Comparison of ENCODE assay signal across 13 cellular contexts in genomic region chr2:181992776-181993175, GRCh38. TPM values are rescaled to one million over a fixed set of nuclear protein-coding genes. Genes with fewer than 3 reads are reported as not detected.
DNase-seq lines count a peak whose midpoint lies in the region; ATAC-seq and TF ChIP-seq lines count a peak whose summit lies in the region.
"Had no signal": no experiment of that assay in that cellular context is flagged by ENCODE, and none has a peak within 500 bp of the region (broad histone marks: within the 10 kb centered on the region; RNA-seq: fewer than 3 reads in every experiment).

No MANE protein-coding gene starts in this region.

- no peaks in the 10 kb centered on the region for H3K36me3 Mint-ChIP-seq in GM23338 (ENCODE audit: low read depth)

- H3F3A ChIP-seq in GM23338 (replicated peaks; ENCODE audit: low read depth) = no peaks in the 10 kb centered on the region

- H4K20me1 ChIP-seq in GM23338 (replicated peaks; ENCODE audit: insufficient read depth) = no peaks in the 10 kb centered on the region

- ATAC-seq in GM18499 (IDR thresholded peaks at IDR 0.05; ENCODE audit: insufficient read depth, unreplicated experiment) = peak; percentile 89
- ATAC-seq in GM19467 (IDR thresholded peaks at IDR 0.05; ENCODE audit: unreplicated experiment) = peak; percentile 80
- ATAC-seq in HG02885 (IDR thresholded peaks at IDR 0.05; ENCODE audit: poor library complexity, unreplicated experiment) = peak; percentile 79
- peak; percentile 89 for ATAC-seq in HG03571 (IDR thresholded peaks at IDR 0.05; ENCODE audit: unreplicated experiment)
- ATAC-seq in GM23338 = no peak

- H3K4me3 Mint-ChIP-seq in GM23338 = no peak overlapping the region

- no peak overlapping the region for H3K27ac ChIP-seq in GM23338 (ENCODE audit: low read depth)
- H3K27ac ChIP-seq: cardiac muscle cell, Peyer's patch had no signal

- H3K9me3 Mint-ChIP-seq in GM23338 = no peaks in the 10 kb centered on the region

- H2AFZ ChIP-seq in GM23338 = no peak overlapping the region

- no peaks in the 10 kb centered on the region for H3K4me1 ChIP-seq in GM23338 (ENCODE audit: insufficient read depth)
- H3K4me1 ChIP-seq: BE2C, Peyer's patch had no signal

- H3K27ac Mint-ChIP-seq in GM23338 = no peak overlapping the region

- H3K36me3 ChIP-seq in GM23338 (ENCODE audit: insufficient read depth) = no peaks in the 10 kb centered on the region
- H3K36me3 ChIP-seq: BE2C, cardiac muscle cell, Peyer's patch had no signal

- H3K27me3 Mint-ChIP-seq in GM23338 (ENCODE audit: insufficient read depth, low read depth, poor library complexity) = no peaks in the 10 kb centered on the region

- H3K4me3 ChIP-seq in GM23338 = no peak overlapping the region
- H3K4me3 ChIP-seq: cardiac muscle cell, Peyer's patch had no signal

- no peaks in the 10 kb centered on the region for H3K79me2 ChIP-seq in GM23338 (replicated peaks; ENCODE audit: insufficient read depth)

- TF ChIP-seq CTCF in GM23338 (conservative IDR thresholded peaks at IDR 0.05; ENCODE audit: low read depth in 2 of 2) = no peak

- no peak overlapping the region for H3K4me2 ChIP-seq in GM23338

- H3K27me3 ChIP-seq in GM23338 (ENCODE audit: insufficient read depth) = no peaks in the 10 kb centered on the region
- H3K27me3 ChIP-seq: BE2C, cardiac muscle cell, Peyer's patch had no signal

- no peaks in the 10 kb centered on the region; the same call in 2 of the 3 replicates for H3K4me1 Mint-ChIP-seq in GM23338

- no peaks in the 10 kb centered on the region for H3K9me2 ChIP-seq in GM23338 (ENCODE audit: insufficient read depth)

- DNase-seq in GM23338 (ENCODE audit: low spot score) = no peak
- DNase-seq in activated T-cell treated with anti-CD3 and anti-CD28 coated beads for 4 hours = no peak
- no peak for DNase-seq in HuH-7.5 (ENCODE audit: low spot score)
- no peak for DNase-seq in activated CD4-positive, CD25-positive, alpha-beta regulatory T cell (lab: John Stamatoyannopoulos, UW)
- DNase-seq: BE2C, NCI-H187 treated with DMSO at 0.1 percent for 48 hours, Peyer's patch, substantia nigra had no signal

TF ChIP-seq in GM23338, 12 proteins besides CTCF, POLR2A, EP300 and RAD21:
- TF ChIP-seq CREB1 (CRISPR knock-in tag; IDR thresholded peaks at IDR 0.05; ENCODE audit: low read depth) (no peak), ETS1 (IDR thresholded peaks at IDR 0.05) (no peak), NANOG (IDR thresholded peaks at IDR 0.05; ENCODE audit: borderline replicate concordance) (no peak), ZNF462 (CRISPR knock-in tag; IDR thresholded peaks at IDR 0.05) (no peak)

RNA-seq across cellular contexts. Expression of gene PPP1R1C, which starts 7.1 kb away (rescaled TPM):
- 3.5 and 5.7 TPM in 2 replicates for total RNA-seq in GM23338 (2014; rRNA removed; shearing (Covaris generic))
- polyA plus RNA-seq in GM23338 (2016; fragmentation: Nextera tagmentation; extraction: Ambion mirVana) = 14.6 and 18.8 TPM in 2 replicates
- total RNA-seq: Peyer's patch had no signal
